In the genomic region with DNA sequence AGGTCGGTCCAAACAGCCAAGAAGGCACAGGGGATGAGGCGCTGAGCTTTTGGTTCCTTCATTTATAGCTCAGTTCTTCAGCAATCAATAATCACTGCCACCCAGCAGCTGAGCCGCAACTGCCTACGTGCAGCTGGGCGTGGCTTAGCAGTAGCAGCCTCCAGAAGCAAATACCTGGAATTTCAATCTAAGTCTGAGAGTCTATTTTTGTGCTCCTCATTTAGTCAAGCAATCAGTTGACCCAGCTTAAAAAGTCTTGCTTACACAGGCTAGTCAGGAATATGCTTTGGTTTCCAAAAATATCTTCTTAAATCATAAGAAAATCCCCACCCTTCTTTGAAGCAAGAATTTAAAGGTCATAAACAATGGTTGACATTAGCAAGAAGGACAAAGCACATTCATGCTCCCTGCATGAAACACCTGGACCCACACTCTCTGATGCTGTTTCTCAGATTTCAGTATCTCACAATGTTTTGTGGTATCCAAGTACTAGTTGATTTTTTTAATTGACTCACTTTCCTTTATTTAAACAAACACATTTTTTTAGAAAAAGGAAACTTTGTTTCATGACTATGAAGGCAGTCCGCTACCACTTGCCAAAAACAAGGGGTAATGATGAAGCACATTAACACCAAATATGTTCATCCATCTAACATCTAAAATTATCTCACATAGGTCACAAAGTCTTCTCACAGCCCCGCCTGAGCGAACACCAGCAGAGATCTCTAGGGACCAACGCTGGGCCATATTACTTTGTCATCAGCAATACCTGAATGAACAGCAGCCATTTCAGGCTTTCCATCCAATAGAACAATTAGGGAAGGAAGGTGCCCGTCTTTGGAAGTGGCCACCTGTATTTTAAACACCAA, we compare ENCODE assay signal across 8 cellular contexts.
DNase-seq lines count a peak whose midpoint lies in the region; ATAC-seq and TF ChIP-seq lines count a peak whose summit lies in the region.

No MANE protein-coding gene starts in this region.

- H3K4me2 ChIP-seq in SU-DHL-6 (ENCODE audit: low read depth, low read length, poor library complexity, severe bottlenecking), result peak overlapping the region; percentile 38

- peak overlapping the region; percentile 11; the same call in 1 of the 2 replicates for H3K9ac ChIP-seq in SU-DHL-6 (ENCODE audit: low read length)

- peaks cover 47% of the 10 kb centered on the region for H3K4me1 ChIP-seq in lower lobe of right lung

- no peak overlapping the region for H3K4me3 ChIP-seq in SU-DHL-6 (ENCODE audit: insufficient read depth, low read length, poor library complexity, severe bottlenecking)
- no peak overlapping the region for H3K4me3 ChIP-seq in lower lobe of right lung

- intact Hi-C loops in lower lobe of right lung (cut with DNase I), result no loop called here

- no peaks in the 10 kb centered on the region for H4K20me1 ChIP-seq in SU-DHL-6 (ENCODE audit: low read depth, low read length)

- peak; percentile 15 for DNase-seq in COR-L47 (lab: John Stamatoyannopoulos, UW)
- DNase-seq in lower lobe of right lung, result no peak
- DNase-seq in hepatic stellate cell (ENCODE audit: low spot score), result no peak
- DNase-seq in T-helper 9 cell, result no peak
- no peak for DNase-seq in effector CD4-positive, alpha-beta T cell
- DNase-seq in HEK293T (ENCODE audit: extremely low spot score), result no peak

- TF ChIP-seq CTCF in SU-DHL-6 (IDR thresholded peaks at IDR 0.05; ENCODE audit: insufficient read depth, low read length, poor library complexity, severe bottlenecking) (no peak), lower lobe of right lung (IDR thresholded peaks at IDR 0.05) (no peak)

- no peak overlapping the region for H2AFZ ChIP-seq in SU-DHL-6 (ENCODE audit: low read depth, low read length, severe bottlenecking)

- H3K9me3 ChIP-seq in SU-DHL-6 (ENCODE audit: insufficient read depth, low read length) (no peaks in the 10 kb centered on the region), lower lobe of right lung (no peaks in the 10 kb centered on the region)

- POLR2A ChIA-PET in HEK293T (lab: Yijun Ruan, JAX), result no interaction called here

- H3K79me2 ChIP-seq in SU-DHL-6 (ENCODE audit: insufficient read depth, low read length), result peaks cover 80% of the 10 kb centered on the region

- ATAC-seq in GM19463 (IDR thresholded peaks at IDR 0.05; ENCODE audit: unreplicated experiment) (peak; percentile 26), lower lobe of right lung (peak; percentile 26 to 68)

- H3F3A ChIP-seq in SU-DHL-6 (ENCODE audit: insufficient read depth), result peaks cover 44% of the 10 kb centered on the region

- H3K27me3 ChIP-seq in SU-DHL-6 (ENCODE audit: low read length) (no peaks in the 10 kb centered on the region), lower lobe of right lung (ENCODE audit: low read depth) (no peaks in the 10 kb centered on the region)

- no peaks in the 10 kb centered on the region for H3K9me2 ChIP-seq in SU-DHL-6 (replicated peaks; ENCODE audit: insufficient read depth, low read length)

- CTCF ChIA-PET in HEK293T (lab: Yijun Ruan, JAX), result no interaction called here

- H3K27ac ChIP-seq in SU-DHL-6 (ENCODE audit: low read depth, low read length), result peak overlapping the region; percentile 97
- H3K27ac ChIP-seq in lower lobe of right lung, result no peak overlapping the region

- H3K36me3 ChIP-seq in SU-DHL-6 (ENCODE audit: low read length) (peaks cover 26% of the 10 kb centered on the region), lower lobe of right lung (peaks cover 40% of the 10 kb centered on the region)

TF ChIP-seq in HEK293T, 16 proteins besides CTCF, POLR2A, EP300 and RAD21:
- TF ChIP-seq ELF4 (IDR thresholded peaks at IDR 0.05) (no peak), L3MBTL2 (conservative IDR thresholded peaks at IDR 0.05) (no peak), FOXK2 (IDR thresholded peaks at IDR 0.05) (no peak), CTBP1 (IDR thresholded peaks at IDR 0.05; ENCODE audit: borderline replicate concordance) (no peak), SUZ12 (IDR thresholded peaks at IDR 0.05) (no peak), FOXA1 (IDR thresholded peaks at IDR 0.05) (no peak), PKNOX1 (IDR thresholded peaks at IDR 0.05) (no peak)
